20 cellular contexts compared by ENCODE assay signal in the genomic region with DNA sequence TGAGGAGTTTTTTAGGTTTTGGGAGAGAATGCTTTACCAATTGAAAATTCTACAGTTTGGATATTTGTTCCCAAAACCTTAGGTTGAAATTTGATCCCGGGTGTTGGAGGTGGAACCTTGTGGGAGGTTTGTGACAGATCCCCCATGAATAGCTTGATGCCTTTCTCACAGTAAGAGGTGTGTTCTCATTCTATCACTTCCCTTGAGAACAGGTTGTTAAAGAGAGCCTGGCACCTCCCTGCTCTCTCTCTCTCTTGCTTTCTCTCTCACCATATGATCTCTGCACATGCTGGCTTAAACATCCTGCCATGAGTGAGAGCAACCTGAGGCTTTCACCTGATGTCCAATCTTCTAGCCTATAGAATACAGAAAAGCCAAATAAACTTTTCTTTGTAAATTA.
DNase-seq lines count a peak whose midpoint lies in the region; ATAC-seq and TF ChIP-seq lines count a peak whose summit lies in the region.
"Had no signal": no experiment of that assay in that cellular context is flagged by ENCODE, and none has a peak within 500 bp of the region (broad histone marks: within the 10 kb centered on the region; RNA-seq: fewer than 3 reads in every experiment).

No MANE protein-coding gene starts in this region.

- H3K27ac ChIP-seq in right atrium auricular region (no peak overlapping the region), coronary artery (no peak overlapping the region)

- CTCF ChIA-PET in WTC11 (lab: Charles Lee), result interaction anchor here (0.9 kb wide), 1 partner anchor 12 kb away, joined by 3 read pairs; no protein-coding TSS in a partner anchor

- H3K9me3 ChIP-seq in right atrium auricular region, result peaks cover 0 to 3% of the 10 kb centered on the region in 2 donors
- H3K9me3 ChIP-seq: BE2C had no signal

- peak; percentile 100 for ATAC-seq in WTC11

- POLR2A ChIA-PET in WTC11 (lab: Charles Lee), result no interaction called here

- DNase-seq in NCI-H748 (lab: John Stamatoyannopoulos, UW; ENCODE audit: unreplicated experiment), result peak; percentile 8
- no peak for DNase-seq in NCI-H748 treated with DMSO at 0.1 percent for 48 hours (lab: John Stamatoyannopoulos, UW)
- no peak for DNase-seq in WTC11 (ENCODE audit: low spot score)
- peak; percentile 49 for DNase-seq in iPS DF 4.7 (ENCODE audit: extremely low read depth, low spot score)
- no peak for DNase-seq in right atrium auricular region (ENCODE audit: low spot score)
- DNase-seq in coronary artery (ENCODE audit: low spot score), result no peak
- no peak for DNase-seq in AML-193 (lab: John Stamatoyannopoulos, UW)
- no peak for DNase-seq in islet precursor cell
- DNase-seq: BE2C; CD4-positive, CD25-positive, alpha-beta regulatory T cell; COR-L47; DMS 273 treated with DMSO at 0.1 percent for 48 hours; EL; GOT3; HFFc6; IMR-90; NCI-H187; NCI-H526 treated with DMSO at 0.1 percent for 48 hours; OCI-M1; Right ventricle myocardium superior had no signal

- no peak for TF ChIP-seq CTCF in WTC11 (IDR thresholded peaks at IDR 0.05)
- no peak for TF ChIP-seq CTCF in right atrium auricular region (IDR thresholded peaks at IDR 0.05)
- no peak for TF ChIP-seq CTCF in coronary artery (IDR thresholded peaks at IDR 0.05)

- H3K36me3 Mint-ChIP-seq in WTC11, result peaks cover 10% of the 10 kb centered on the region
- H3K36me3 Mint-ChIP-seq: CD4-positive, CD25-positive, alpha-beta regulatory T cell had no signal

- H3K27ac Mint-ChIP-seq in WTC11, result peak overlapping the region; percentile 77
- H3K27ac Mint-ChIP-seq: CD4-positive, CD25-positive, alpha-beta regulatory T cell; HFFc6 had no signal

- peaks cover 19% of the 10 kb centered on the region for H3K4me1 Mint-ChIP-seq in WTC11
- H3K4me1 Mint-ChIP-seq: CD4-positive, CD25-positive, alpha-beta regulatory T cell had no signal

- peak overlapping the region; percentile 1; the same call in 1 of the 2 replicates for H3K4me3 Mint-ChIP-seq in WTC11
- H3K4me3 Mint-ChIP-seq: CD4-positive, CD25-positive, alpha-beta regulatory T cell; HFFc6 had no signal

- H3K4me3 ChIP-seq in right atrium auricular region (no peak overlapping the region), coronary artery (no peak overlapping the region)

- no peaks in the 10 kb centered on the region for H3K27me3 Mint-ChIP-seq in WTC11 (ENCODE audit: low read depth)
- H3K27me3 Mint-ChIP-seq: CD4-positive, CD25-positive, alpha-beta regulatory T cell had no signal

- no peaks in the 10 kb centered on the region for H3K27me3 ChIP-seq in right atrium auricular region
- H3K27me3 ChIP-seq: BE2C had no signal

- peaks cover 13% of the 10 kb centered on the region for H3K9me3 Mint-ChIP-seq in WTC11

- H3K4me1 ChIP-seq in right atrium auricular region, result no peaks in the 10 kb centered on the region
- H3K4me1 ChIP-seq: BE2C had no signal

- no peaks in the 10 kb centered on the region for H3K36me3 ChIP-seq in right atrium auricular region
- H3K36me3 ChIP-seq: BE2C had no signal

TF ChIP-seq in WTC11, 78 proteins besides CTCF, POLR2A, EP300 and RAD21:
- TF ChIP-seq CBFB (CRISPR knock-in tag; IDR thresholded peaks at IDR 0.05; ENCODE audit: low read depth) (no peak), SP1 (CRISPR knock-in tag; conservative IDR thresholded peaks at IDR 0.05) (0 out of 2 replicates have a peak, but pooled peaks have one; percentile 35)

Comparison
In these comparisons a context has a peak if more than half of its experiments do, and no peak if none do; other contexts are left out.
1. DNase-seq: peak in NCI-H748 (single experiment) and iPS DF 4.7 (single experiment); none in NCI-H748 treated with DMSO at 0.1 percent for 48 hours (single experiment), WTC11 (single experiment), right atrium auricular region (single experiment), coronary artery (single experiment), AML-193 (0 of 2) and islet precursor cell (single experiment).